Comparison of ENCODE assay signal across 8 cellular contexts in the genomic region with DNA sequence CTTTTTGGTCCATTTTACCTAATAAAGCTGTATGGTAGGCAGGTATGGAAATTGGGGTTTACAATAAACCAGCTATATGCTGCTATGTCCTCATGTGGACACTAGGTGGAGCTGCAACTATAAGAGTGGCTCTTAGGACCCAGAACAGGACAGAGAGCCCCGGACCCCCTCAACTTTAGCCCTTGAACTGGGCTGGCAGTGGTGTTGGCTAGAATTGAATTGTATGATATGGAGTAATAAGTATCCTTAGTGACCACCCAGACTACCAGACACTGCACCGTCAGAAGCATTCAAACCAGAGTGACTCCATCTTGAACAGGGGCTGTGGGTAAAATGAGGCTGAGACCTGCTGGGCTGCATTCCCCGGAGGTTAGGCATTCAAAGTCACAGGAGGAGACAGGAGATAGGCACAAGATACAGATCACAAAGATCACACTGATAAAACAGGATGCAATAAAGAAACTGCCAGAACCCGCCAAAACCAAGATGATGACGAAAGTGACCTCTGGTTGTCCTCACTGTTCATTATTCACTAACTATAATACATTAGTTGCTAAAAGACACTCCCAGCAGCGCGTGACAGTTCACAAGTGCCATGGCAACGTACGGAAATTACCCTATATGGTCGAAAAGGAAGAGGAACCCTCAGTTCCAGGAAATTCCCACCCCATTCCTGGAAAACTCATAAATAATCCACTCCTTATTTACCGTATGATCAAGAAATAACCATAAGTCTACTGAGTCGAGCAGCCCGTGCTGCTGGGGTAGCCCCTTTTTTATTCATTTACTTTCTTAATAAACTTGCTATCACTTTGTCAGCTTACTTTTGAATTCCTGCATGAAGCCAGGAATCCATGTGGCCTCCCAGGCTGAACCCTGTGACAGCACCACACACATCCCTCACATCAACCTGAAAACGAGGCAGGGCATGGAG.
DNase-seq lines count a peak whose midpoint lies in the region; ATAC-seq lines count a peak whose summit lies in the region.

No MANE protein-coding gene starts in this region.

- peak overlapping the region; percentile 53 for H3K4me3 Mint-ChIP-seq in activated CD4-positive, alpha-beta memory T cell treated with anti-CD3 and anti-CD28 coated beads for 36 hours
- peak overlapping the region; percentile 75 for H3K4me3 Mint-ChIP-seq in stimulated activated effector memory CD8-positive, alpha-beta T cell treated with anti-CD3 and anti-CD28 coated beads, Interleukin-12 subunit alpha, Interleukin-12 subunit beta, amount 100 ng/mL, for 72 hours

- peaks cover 5% of the 10 kb centered on the region for H3K36me3 ChIP-seq in effector memory CD4-positive, alpha-beta T cell (ENCODE audit: control insufficient read depth, insufficient read depth, low read length)
- H3K36me3 ChIP-seq in mesenchymal stem cell (ENCODE audit: control insufficient read depth in 1 of 2, insufficient read depth in 2 of 2, low read depth in 1 of 2, low read length in 2 of 2), result peaks cover 14 to 20% of the 10 kb centered on the region in 2 experiments

- no peaks in the 10 kb centered on the region for H3K27me3 Mint-ChIP-seq in activated CD4-positive, alpha-beta memory T cell treated with anti-CD3 and anti-CD28 coated beads for 36 hours

- peaks cover 24% of the 10 kb centered on the region for H3K4me1 Mint-ChIP-seq in activated CD4-positive, alpha-beta memory T cell treated with anti-CD3 and anti-CD28 coated beads for 36 hours (ENCODE audit: low read depth)
- H3K4me1 Mint-ChIP-seq in stimulated activated effector memory CD8-positive, alpha-beta T cell treated with anti-CD3 and anti-CD28 coated beads, Interleukin-12 subunit alpha, Interleukin-12 subunit beta, amount 100 ng/mL, for 72 hours, result peaks cover 38% of the 10 kb centered on the region

- H3K4ac ChIP-seq in mesenchymal stem cell (ENCODE audit: low read depth in 1 of 2, low read length in 2 of 2), result no peak overlapping the region

- no peak overlapping the region for H3K4me2 ChIP-seq in mesenchymal stem cell (ENCODE audit: low read length, poor library complexity, severe bottlenecking)

- peak overlapping the region; percentile 92 for H3K27ac Mint-ChIP-seq in activated CD4-positive, alpha-beta memory T cell treated with anti-CD3 and anti-CD28 coated beads for 36 hours
- H3K27ac Mint-ChIP-seq in stimulated activated effector memory CD8-positive, alpha-beta T cell treated with anti-CD3 and anti-CD28 coated beads, Interleukin-12 subunit alpha, Interleukin-12 subunit beta, amount 100 ng/mL, for 72 hours, result peak overlapping the region; percentile 99

- H3K23ac ChIP-seq in mesenchymal stem cell (ENCODE audit: low read length in 2 of 2), result no peak overlapping the region

- no peaks in the 10 kb centered on the region for H3K27me3 ChIP-seq in effector memory CD4-positive, alpha-beta T cell (replicated peaks; ENCODE audit: control insufficient read depth, insufficient read depth, low read length, poor library complexity, severe bottlenecking)
- H3K27me3 ChIP-seq in mesenchymal stem cell (ENCODE audit: control insufficient read depth in 1 of 2, insufficient read depth in 1 of 2, low read length in 2 of 2), result no peaks in the 10 kb centered on the region

- intact Hi-C loops in activated CD4-positive, alpha-beta memory T cell treated with anti-CD3 and anti-CD28 coated beads for 36 hours (cut with micrococcal nuclease), result loop anchor here (1.0 kb wide), 7 partner anchors 12 to 283 kb away; a partner anchor contains a TSS

- POLR2A ChIA-PET in activated CD4-positive, alpha-beta memory T cell treated with anti-CD3 and anti-CD28 coated beads for 36 hours (lab: Charles Lee), result interaction anchor here (0.6 to 1.2 kb wide), 4 partner anchors 14 to 284 kb away, joined by 3 to 6 read pairs (median 3); a partner anchor contains a TSS

- H3K18ac ChIP-seq in mesenchymal stem cell (ENCODE audit: low read depth in 1 of 2, low read length in 2 of 2), result peak overlapping the region in 1 of 2 experiments; percentile 30

- H3K4me1 ChIP-seq in effector memory CD4-positive, alpha-beta T cell (ENCODE audit: control insufficient read depth, insufficient read depth, low read length, poor library complexity, severe bottlenecking), result peaks cover 12% of the 10 kb centered on the region
- peaks cover 3% of the 10 kb centered on the region for H3K4me1 ChIP-seq in mesenchymal stem cell (ENCODE audit: control insufficient read depth, insufficient read depth, low read depth, low read length)

- no peak overlapping the region for H3K27ac ChIP-seq in effector memory CD4-positive, alpha-beta T cell (ENCODE audit: insufficient read depth, low read length, poor library complexity, severe bottlenecking)
- no peak overlapping the region for H3K27ac ChIP-seq in mesenchymal stem cell (ENCODE audit: low read length, poor library complexity, severe bottlenecking)

- no peak overlapping the region for H2AFZ ChIP-seq in mesenchymal stem cell (ENCODE audit: low read depth, low read length)

- no peak overlapping the region for H2AK5ac ChIP-seq in mesenchymal stem cell (ENCODE audit: low read length, severe bottlenecking)

- no peak overlapping the region for H2BK5ac ChIP-seq in mesenchymal stem cell (ENCODE audit: low read depth, low read length, poor library complexity, severe bottlenecking)

- H3K9ac ChIP-seq in mesenchymal stem cell (ENCODE audit: low read length), result peak overlapping the region; percentile 51

- H3K36me3 Mint-ChIP-seq in activated CD4-positive, alpha-beta memory T cell treated with anti-CD3 and anti-CD28 coated beads for 36 hours, result peaks cover 4% of the 10 kb centered on the region
- H3K36me3 Mint-ChIP-seq in stimulated activated effector memory CD8-positive, alpha-beta T cell treated with anti-CD3 and anti-CD28 coated beads, Interleukin-12 subunit alpha, Interleukin-12 subunit beta, amount 100 ng/mL, for 72 hours, result peaks cover 22% of the 10 kb centered on the region

- ATAC-seq in HG03139 (IDR thresholded peaks at IDR 0.05; ENCODE audit: unreplicated experiment), result peak; percentile 52
- ATAC-seq in stimulated activated effector memory CD8-positive, alpha-beta T cell treated with anti-CD3 and anti-CD28 coated beads, Interleukin-12 subunit alpha, Interleukin-12 subunit beta, amount 100 ng/mL, for 72 hours, result peak; percentile 91

- no peak overlapping the region for H2BK12ac ChIP-seq in mesenchymal stem cell (ENCODE audit: low read length in 2 of 2)

- H4K91ac ChIP-seq in mesenchymal stem cell (ENCODE audit: low read length), result no peak overlapping the region

- H3K14ac ChIP-seq in mesenchymal stem cell (ENCODE audit: low read length in 2 of 2), result no peak overlapping the region

- no peak overlapping the region for H3K4me3 ChIP-seq in effector memory CD4-positive, alpha-beta T cell (ENCODE audit: insufficient read depth, low read depth, low read length, poor library complexity, severe bottlenecking)
- no peak overlapping the region for H3K4me3 ChIP-seq in mesenchymal stem cell (ENCODE audit: insufficient read depth in 1 of 2, low read depth in 1 of 2, low read length in 2 of 2)

- CTCF ChIA-PET in activated CD4-positive, alpha-beta memory T cell treated with anti-CD3 and anti-CD28 coated beads for 36 hours (lab: Charles Lee), result interaction anchor here (0.5 to 3.2 kb wide), 49 partner anchors 8 to 342 kb away, joined by 3 to 65 read pairs (median 5); a partner anchor contains a TSS

- H2BK120ac ChIP-seq in mesenchymal stem cell (ENCODE audit: low read depth, low read length), result no peak overlapping the region

- no peaks in the 10 kb centered on the region for H3K9me3 ChIP-seq in effector memory CD4-positive, alpha-beta T cell (ENCODE audit: control insufficient read depth, low read length)
- no peaks in the 10 kb centered on the region for H3K9me3 ChIP-seq in mesenchymal stem cell (ENCODE audit: control insufficient read depth, low read length)

- DNase-seq in SKM-1 treated with dmso at 0.1 percent for 144 hours (lab: John Stamatoyannopoulos, UW; ENCODE audit: unreplicated experiment) (peak; percentile 41), SKM-1 (lab: John Stamatoyannopoulos, UW; ENCODE audit: unreplicated experiment) (no peak), NCI-H748 (lab: John Stamatoyannopoulos, UW; ENCODE audit: unreplicated experiment) (peak; percentile 48), mesenchymal stem cell (peak; percentile 87)
- DNase-seq in activated CD4-positive, alpha-beta memory T cell treated with anti-CD3 and anti-CD28 coated beads for 36 hours, result peak; percentile 81
- DNase-seq in effector memory CD4-positive, alpha-beta T cell, result peak; percentile 21 to 54 (median 34)
- peak; percentile 49 to 81 for DNase-seq in stimulated activated effector memory CD8-positive, alpha-beta T cell treated with anti-CD3 and anti-CD28 coated beads, Interleukin-12 subunit alpha, Interleukin-12 subunit beta, amount 100 ng/mL, for 72 hours (ENCODE audit: low spot score in 2 of 2)

- no peak overlapping the region for H2BK15ac ChIP-seq in mesenchymal stem cell (ENCODE audit: low read depth, poor library complexity, severe bottlenecking)

- no peaks in the 10 kb centered on the region for H3K9me3 Mint-ChIP-seq in activated CD4-positive, alpha-beta memory T cell treated with anti-CD3 and anti-CD28 coated beads for 36 hours
- H3K9me3 Mint-ChIP-seq in stimulated activated effector memory CD8-positive, alpha-beta T cell treated with anti-CD3 and anti-CD28 coated beads, Interleukin-12 subunit alpha, Interleukin-12 subunit beta, amount 100 ng/mL, for 72 hours, result no peaks in the 10 kb centered on the region

- peak overlapping the region; percentile 62 for H4K8ac ChIP-seq in mesenchymal stem cell (ENCODE audit: low read length)

- H3K79me1 ChIP-seq in mesenchymal stem cell (replicated peaks; ENCODE audit: low read length, poor library complexity, severe bottlenecking), result no peaks in the 10 kb centered on the region

- 58% methylated on average over 14 of the region's 14 CpGs for WGBS in mesenchymal stem cell
